12 cellular contexts compared by ENCODE assay signal in the genomic region with DNA sequence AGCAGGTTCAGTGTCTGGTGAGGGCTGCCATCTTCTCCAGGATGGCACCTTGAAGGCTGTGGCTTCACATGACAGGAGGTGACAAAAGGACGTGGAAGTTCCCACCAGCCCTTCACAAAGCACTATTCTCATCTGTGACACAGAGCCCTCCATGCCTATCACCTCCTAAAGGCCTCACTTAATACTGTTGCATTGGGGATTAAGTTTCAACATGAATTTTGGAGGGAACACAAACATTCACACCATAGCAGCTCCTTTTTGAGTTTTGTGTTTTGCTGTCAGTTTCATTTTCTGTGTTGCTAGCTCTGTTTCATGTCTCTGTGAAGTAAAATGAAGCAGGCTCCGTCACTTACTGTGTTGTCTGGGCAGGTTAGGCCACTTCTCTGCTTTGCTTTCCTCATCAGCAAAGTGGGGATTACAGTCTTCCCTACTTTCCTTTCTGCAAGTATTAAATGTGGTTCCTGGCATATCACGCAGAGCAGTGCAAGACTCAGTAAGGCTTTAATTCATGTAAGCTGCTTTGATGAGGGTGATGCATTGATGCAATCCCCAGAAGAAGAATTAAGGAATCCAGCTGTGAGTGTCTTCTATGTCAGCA.
DNase-seq lines count a peak whose midpoint lies in the region; ATAC-seq lines count a peak whose summit lies in the region.
"Had no signal": no experiment of that assay in that cellular context is flagged by ENCODE, and none has a peak within 500 bp of the region (broad histone marks: within the 10 kb centered on the region; RNA-seq: fewer than 3 reads in every experiment).

No MANE protein-coding gene starts in this region.

- DNase-seq in activated gamma-delta T cell treated with Interleukin-2 at 50 U/mL for 16 hours, result peak; percentile 9
- no peak for DNase-seq in activated gamma-delta T cell (lab: John Stamatoyannopoulos, UW)
- DNase-seq in NCI-H82 treated with DMSO at 0.1 percent for 48 hours (lab: John Stamatoyannopoulos, UW; ENCODE audit: unreplicated experiment), result peak; percentile 28
- DNase-seq in stimulated activated naive CD8-positive, alpha-beta T cell treated with anti-CD3 and anti-CD28 coated beads, Interleukin-15, amount 100 ng/mL, for 72 hours, result no peak
- DNase-seq in NCI-H524 (lab: John Stamatoyannopoulos, UW), result no peak
- DNase-seq in stimulated activated naive CD4-positive, alpha-beta T cell treated with Interleukin-2 at 50 U/mL for 16 hours (lab: John Stamatoyannopoulos, UW), result no peak
- DNase-seq in NCI-H2029 (lab: John Stamatoyannopoulos, UW), result no peak
- DNase-seq: NCI-H1105 treated with DMSO at 0.1 percent for 48 hours; occipital lobe; stimulated activated naive B cell treated with anti-CD40 and anti-IgM and Interleukin-4, amounts not matched to agents 10 μg/mL and 1 μg/mL and 100 μg/mL, for 72 hours had no signal

- peaks cover 7% of the 10 kb centered on the region for H3K4me1 Mint-ChIP-seq in stimulated activated naive CD8-positive, alpha-beta T cell treated with anti-CD3 and anti-CD28 coated beads, Interleukin-15, amount 100 ng/mL, for 72 hours

- H3K4me3 Mint-ChIP-seq in stimulated activated naive CD8-positive, alpha-beta T cell treated with anti-CD3 and anti-CD28 coated beads, Interleukin-15, amount 100 ng/mL, for 72 hours, result peak overlapping the region in 1 of 2 donors; percentile 10
- H3K4me3 Mint-ChIP-seq: stimulated activated naive B cell treated with anti-CD40 and anti-IgM and Interleukin-4, amounts not matched to agents 10 μg/mL and 1 μg/mL and 100 μg/mL, for 72 hours had no signal

- ATAC-seq in HG02571 (IDR thresholded peaks at IDR 0.05; ENCODE audit: unreplicated experiment), result peak; percentile 59
- ATAC-seq in stimulated activated naive CD8-positive, alpha-beta T cell treated with anti-CD3 and anti-CD28 coated beads, Interleukin-15, amount 100 ng/mL, for 72 hours, result peak; percentile 72
- ATAC-seq: stimulated activated naive B cell treated with anti-CD40 and anti-IgM and Interleukin-4, amounts not matched to agents 10 μg/mL and 1 μg/mL and 100 μg/mL, for 72 hours had no signal

- no peak overlapping the region for H3K27ac Mint-ChIP-seq in stimulated activated naive CD8-positive, alpha-beta T cell treated with anti-CD3 and anti-CD28 coated beads, Interleukin-15, amount 100 ng/mL, for 72 hours
- H3K27ac Mint-ChIP-seq: stimulated activated naive B cell treated with anti-CD40 and anti-IgM and Interleukin-4, amounts not matched to agents 10 μg/mL and 1 μg/mL and 100 μg/mL, for 72 hours had no signal

- H3K27me3 Mint-ChIP-seq in stimulated activated naive CD8-positive, alpha-beta T cell treated with anti-CD3 and anti-CD28 coated beads, Interleukin-15, amount 100 ng/mL, for 72 hours, result no peaks in the 10 kb centered on the region
- H3K27me3 Mint-ChIP-seq: stimulated activated naive B cell treated with anti-CD40 and anti-IgM and Interleukin-4, amounts not matched to agents 10 μg/mL and 1 μg/mL and 100 μg/mL, for 72 hours; T-cell had no signal

- no peaks in the 10 kb centered on the region for H3K9me3 Mint-ChIP-seq in stimulated activated naive CD8-positive, alpha-beta T cell treated with anti-CD3 and anti-CD28 coated beads, Interleukin-15, amount 100 ng/mL, for 72 hours
- H3K9me3 Mint-ChIP-seq: T-cell had no signal

Comparison
In these comparisons a context has a peak if more than half of its experiments do, and no peak if none do; other contexts are left out.
1. DNase-seq: peak in activated gamma-delta T cell treated with Interleukin-2 at 50 U/mL for 16 hours (single experiment) and NCI-H82 treated with DMSO at 0.1 percent for 48 hours (single experiment); none in activated gamma-delta T cell (single experiment), stimulated activated naive CD8-positive, alpha-beta T cell treated with anti-CD3 and anti-CD28 coated beads, Interleukin-15, amount 100 ng/mL, for 72 hours (0 of 2), NCI-H524 (0 of 2), stimulated activated naive CD4-positive, alpha-beta T cell treated with Interleukin-2 at 50 U/mL for 16 hours (single experiment) and NCI-H2029 (single experiment).